ENCODE assay signal across 1 cellular context in genomic region chr10:127149613-127150081, GRCh38.
TF ChIP-seq lines count a peak whose summit lies in the region.

No MANE protein-coding gene starts in this region.

TF ChIP-seq in GM23338, 12 proteins besides CTCF, POLR2A, EP300 and RAD21:
- TF ChIP-seq REST (IDR thresholded peaks at IDR 0.05; ENCODE audit: unreplicated experiment), result no peak
- no peak for TF ChIP-seq ZNF331 (CRISPR knock-in tag; IDR thresholded peaks at IDR 0.05; ENCODE audit: low read depth)
- TF ChIP-seq ZNF114 (CRISPR knock-in tag; IDR thresholded peaks at IDR 0.05), result no peak
- TF ChIP-seq POLR2AphosphoS5 (IDR thresholded peaks at IDR 0.05; ENCODE audit: low read depth), result no peak
- TF ChIP-seq STAT1 (IDR thresholded peaks at IDR 0.05; ENCODE audit: unreplicated experiment), result no peak
- TF ChIP-seq JUNB (IDR thresholded peaks at IDR 0.05; ENCODE audit: unreplicated experiment), result no peak
- TF ChIP-seq NANOG (IDR thresholded peaks at IDR 0.05; ENCODE audit: borderline replicate concordance), result no peak
- TF ChIP-seq CREB1 (CRISPR knock-in tag; IDR thresholded peaks at IDR 0.05; ENCODE audit: low read depth), result no peak
- TF ChIP-seq EZH2phosphoT487 (IDR thresholded peaks at IDR 0.05; ENCODE audit: unreplicated experiment), result no peak
- TF ChIP-seq ETS1 (IDR thresholded peaks at IDR 0.05), result no peak
- TF ChIP-seq EZH2 (IDR thresholded peaks at IDR 0.05; ENCODE audit: low read depth, unreplicated experiment), result no peak
- no peak for TF ChIP-seq ZNF462 (CRISPR knock-in tag; IDR thresholded peaks at IDR 0.05)
